In the genomic region with DNA sequence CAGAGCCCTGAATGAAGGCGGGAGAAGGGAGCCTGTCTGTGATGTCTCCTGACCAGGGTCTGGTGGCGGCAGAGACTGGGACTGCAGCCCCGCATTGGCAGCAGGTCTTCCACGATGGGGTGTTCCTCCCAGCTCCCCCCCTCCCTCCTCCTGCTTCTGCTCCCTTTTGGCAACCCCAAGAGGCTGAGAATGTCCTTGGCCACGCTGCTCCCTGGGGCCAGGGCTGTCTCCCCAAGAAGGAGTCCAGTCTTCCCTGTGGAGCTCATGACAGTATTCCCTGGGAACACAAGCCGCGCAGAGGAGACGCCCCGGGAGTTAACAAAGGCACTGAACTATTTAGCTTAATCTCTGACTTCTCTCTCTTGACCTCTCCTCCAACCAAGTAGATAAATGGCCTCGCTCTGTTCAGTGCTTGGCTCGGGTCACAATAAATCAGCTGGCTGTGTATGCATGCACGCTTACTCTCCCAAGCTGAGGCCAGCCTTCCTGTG, we compare ENCODE assay signal across 2 cellular contexts.
TF ChIP-seq lines count a peak whose summit lies in the region.

No MANE protein-coding gene starts in this region.

TF ChIP-seq in GM23338, 12 proteins besides CTCF, POLR2A, EP300 and RAD21 (continued from another document):
- TF ChIP-seq, protein P1, sequence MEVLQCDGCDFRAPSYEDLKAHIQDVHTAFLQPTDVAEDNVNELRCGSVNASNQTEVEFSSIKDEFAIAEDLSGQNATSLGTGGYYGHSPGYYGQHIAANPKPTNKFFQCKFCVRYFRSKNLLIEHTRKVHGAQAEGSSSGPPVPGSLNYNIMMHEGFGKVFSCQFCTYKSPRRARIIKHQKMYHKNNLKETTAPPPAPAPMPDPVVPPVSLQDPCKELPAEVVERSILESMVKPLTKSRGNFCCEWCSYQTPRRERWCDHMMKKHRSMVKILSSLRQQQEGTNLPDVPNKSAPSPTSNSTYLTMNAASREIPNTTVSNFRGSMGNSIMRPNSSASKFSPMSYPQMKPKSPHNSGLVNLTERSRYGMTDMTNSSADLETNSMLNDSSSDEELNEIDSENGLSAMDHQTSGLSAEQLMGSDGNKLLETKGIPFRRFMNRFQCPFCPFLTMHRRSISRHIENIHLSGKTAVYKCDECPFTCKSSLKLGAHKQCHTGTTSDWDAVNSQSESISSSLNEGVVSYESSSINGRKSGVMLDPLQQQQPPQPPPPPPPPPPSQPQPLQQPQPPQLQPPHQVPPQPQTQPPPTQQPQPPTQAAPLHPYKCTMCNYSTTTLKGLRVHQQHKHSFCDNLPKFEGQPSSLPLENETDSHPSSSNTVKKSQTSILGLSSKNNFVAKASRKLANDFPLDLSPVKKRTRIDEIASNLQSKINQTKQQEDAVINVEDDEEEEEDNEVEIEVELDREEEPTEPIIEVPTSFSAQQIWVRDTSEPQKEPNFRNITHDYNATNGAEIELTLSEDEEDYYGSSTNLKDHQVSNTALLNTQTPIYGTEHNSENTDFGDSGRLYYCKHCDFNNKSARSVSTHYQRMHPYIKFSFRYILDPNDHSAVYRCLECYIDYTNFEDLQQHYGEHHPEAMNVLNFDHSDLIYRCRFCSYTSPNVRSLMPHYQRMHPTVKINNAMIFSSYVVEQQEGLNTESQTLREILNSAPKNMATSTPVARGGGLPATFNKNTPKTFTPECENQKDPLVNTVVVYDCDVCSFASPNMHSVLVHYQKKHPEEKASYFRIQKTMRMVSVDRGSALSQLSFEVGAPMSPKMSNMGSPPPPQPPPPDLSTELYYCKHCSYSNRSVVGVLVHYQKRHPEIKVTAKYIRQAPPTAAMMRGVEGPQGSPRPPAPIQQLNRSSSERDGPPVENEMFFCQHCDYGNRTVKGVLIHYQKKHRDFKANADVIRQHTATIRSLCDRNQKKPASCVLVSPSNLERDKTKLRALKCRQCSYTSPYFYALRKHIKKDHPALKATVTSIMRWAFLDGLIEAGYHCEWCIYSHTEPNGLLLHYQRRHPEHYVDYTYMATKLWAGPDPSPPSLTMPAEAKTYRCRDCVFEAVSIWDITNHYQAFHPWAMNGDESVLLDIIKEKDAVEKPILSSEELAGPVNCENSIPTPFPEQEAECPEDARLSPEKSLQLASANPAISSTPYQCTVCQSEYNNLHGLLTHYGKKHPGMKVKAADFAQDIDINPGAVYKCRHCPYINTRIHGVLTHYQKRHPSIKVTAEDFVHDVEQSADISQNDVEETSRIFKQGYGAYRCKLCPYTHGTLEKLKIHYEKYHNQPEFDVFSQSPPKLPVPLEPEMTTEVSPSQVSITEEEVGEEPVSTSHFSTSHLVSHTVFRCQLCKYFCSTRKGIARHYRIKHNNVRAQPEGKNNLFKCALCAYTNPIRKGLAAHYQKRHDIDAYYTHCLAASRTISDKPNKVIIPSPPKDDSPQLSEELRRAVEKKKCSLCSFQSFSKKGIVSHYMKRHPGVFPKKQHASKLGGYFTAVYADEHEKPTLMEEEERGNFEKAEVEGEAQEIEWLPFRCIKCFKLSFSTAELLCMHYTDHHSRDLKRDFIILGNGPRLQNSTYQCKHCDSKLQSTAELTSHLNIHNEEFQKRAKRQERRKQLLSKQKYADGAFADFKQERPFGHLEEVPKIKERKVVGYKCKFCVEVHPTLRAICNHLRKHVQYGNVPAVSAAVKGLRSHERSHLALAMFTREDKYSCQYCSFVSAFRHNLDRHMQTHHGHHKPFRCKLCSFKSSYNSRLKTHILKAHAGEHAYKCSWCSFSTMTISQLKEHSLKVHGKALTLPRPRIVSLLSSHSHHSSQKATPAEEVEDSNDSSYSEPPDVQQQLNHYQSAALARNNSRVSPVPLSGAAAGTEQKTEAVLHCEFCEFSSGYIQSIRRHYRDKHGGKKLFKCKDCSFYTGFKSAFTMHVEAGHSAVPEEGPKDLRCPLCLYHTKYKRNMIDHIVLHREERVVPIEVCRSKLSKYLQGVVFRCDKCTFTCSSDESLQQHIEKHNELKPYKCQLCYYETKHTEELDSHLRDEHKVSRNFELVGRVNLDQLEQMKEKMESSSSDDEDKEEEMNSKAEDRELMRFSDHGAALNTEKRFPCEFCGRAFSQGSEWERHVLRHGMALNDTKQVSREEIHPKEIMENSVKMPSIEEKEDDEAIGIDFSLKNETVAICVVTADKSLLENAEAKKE (CRISPR knock-in tag; IDR thresholded peaks at IDR 0.05) = no peak
- TF ChIP-seq JUNB (IDR thresholded peaks at IDR 0.05; ENCODE audit: unreplicated experiment) = no peak
- TF ChIP-seq NANOG (IDR thresholded peaks at IDR 0.05; ENCODE audit: borderline replicate concordance) = no peak
- TF ChIP-seq, protein P2, sequence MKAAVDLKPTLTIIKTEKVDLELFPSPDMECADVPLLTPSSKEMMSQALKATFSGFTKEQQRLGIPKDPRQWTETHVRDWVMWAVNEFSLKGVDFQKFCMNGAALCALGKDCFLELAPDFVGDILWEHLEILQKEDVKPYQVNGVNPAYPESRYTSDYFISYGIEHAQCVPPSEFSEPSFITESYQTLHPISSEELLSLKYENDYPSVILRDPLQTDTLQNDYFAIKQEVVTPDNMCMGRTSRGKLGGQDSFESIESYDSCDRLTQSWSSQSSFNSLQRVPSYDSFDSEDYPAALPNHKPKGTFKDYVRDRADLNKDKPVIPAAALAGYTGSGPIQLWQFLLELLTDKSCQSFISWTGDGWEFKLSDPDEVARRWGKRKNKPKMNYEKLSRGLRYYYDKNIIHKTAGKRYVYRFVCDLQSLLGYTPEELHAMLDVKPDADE (IDR thresholded peaks at IDR 0.05) = no peak
- TF ChIP-seq EZH2phosphoT487 (IDR thresholded peaks at IDR 0.05; ENCODE audit: unreplicated experiment) = no peak
- TF ChIP-seq POLR2AphosphoS5 (IDR thresholded peaks at IDR 0.05; ENCODE audit: low read depth) = no peak
- TF ChIP-seq CREB1 (CRISPR knock-in tag; IDR thresholded peaks at IDR 0.05; ENCODE audit: low read depth) = no peak

TF ChIP-seq in HepG2, 621 proteins besides CTCF, POLR2A, EP300 and RAD21 (continued from another document):
- TF ChIP-seq, protein P3, sequence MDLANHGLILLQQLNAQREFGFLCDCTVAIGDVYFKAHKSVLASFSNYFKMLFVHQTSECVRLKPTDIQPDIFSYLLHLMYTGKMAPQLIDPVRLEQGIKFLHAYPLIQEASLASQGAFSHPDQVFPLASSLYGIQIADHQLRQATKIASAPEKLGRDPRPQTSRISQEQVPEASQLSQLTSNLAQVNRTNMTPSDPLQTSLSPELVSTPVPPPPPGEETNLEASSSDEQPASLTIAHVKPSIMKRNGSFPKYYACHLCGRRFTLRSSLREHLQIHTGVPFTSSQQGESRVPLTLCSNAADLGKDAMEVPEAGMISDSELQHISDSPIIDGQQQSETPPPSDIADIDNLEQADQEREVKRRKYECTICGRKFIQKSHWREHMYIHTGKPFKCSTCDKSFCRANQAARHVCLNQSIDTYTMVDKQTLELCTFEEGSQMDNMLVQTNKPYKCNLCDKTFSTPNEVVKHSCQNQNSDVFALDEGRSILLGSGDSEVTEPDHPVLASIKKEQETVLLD (CRISPR knock-in tag; IDR thresholded peaks at IDR 0.05; ENCODE audit: low read depth) = no peak
- TF ChIP-seq KAT8 (CRISPR knock-in tag; IDR thresholded peaks at IDR 0.05) = no peak
- TF ChIP-seq SUZ12 (IDR thresholded peaks at IDR 0.05; ENCODE audit: low read depth, low read length) = no peak
- TF ChIP-seq ATF7-NPFF (CRISPR knock-in tag; IDR thresholded peaks at IDR 0.05; ENCODE audit: low read depth) = no peak
- TF ChIP-seq, protein P4, sequence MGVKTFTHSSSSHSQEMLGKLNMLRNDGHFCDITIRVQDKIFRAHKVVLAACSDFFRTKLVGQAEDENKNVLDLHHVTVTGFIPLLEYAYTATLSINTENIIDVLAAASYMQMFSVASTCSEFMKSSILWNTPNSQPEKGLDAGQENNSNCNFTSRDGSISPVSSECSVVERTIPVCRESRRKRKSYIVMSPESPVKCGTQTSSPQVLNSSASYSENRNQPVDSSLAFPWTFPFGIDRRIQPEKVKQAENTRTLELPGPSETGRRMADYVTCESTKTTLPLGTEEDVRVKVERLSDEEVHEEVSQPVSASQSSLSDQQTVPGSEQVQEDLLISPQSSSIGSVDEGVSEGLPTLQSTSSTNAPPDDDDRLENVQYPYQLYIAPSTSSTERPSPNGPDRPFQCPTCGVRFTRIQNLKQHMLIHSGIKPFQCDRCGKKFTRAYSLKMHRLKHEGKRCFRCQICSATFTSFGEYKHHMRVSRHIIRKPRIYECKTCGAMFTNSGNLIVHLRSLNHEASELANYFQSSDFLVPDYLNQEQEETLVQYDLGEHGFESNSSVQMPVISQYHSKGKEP (CRISPR knock-in tag; IDR thresholded peaks at IDR 0.05) = no peak
- TF ChIP-seq, protein P5, sequence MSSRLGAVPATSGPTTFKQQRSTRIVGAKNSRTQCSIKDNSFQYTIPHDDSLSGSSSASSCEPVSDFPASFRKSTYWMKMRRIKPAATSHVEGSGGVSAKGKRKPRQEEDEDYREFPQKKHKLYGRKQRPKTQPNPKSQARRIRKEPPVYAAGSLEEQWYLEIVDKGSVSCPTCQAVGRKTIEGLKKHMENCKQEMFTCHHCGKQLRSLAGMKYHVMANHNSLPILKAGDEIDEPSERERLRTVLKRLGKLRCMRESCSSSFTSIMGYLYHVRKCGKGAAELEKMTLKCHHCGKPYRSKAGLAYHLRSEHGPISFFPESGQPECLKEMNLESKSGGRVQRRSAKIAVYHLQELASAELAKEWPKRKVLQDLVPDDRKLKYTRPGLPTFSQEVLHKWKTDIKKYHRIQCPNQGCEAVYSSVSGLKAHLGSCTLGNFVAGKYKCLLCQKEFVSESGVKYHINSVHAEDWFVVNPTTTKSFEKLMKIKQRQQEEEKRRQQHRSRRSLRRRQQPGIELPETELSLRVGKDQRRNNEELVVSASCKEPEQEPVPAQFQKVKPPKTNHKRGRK (CRISPR knock-in tag; IDR thresholded peaks at IDR 0.05) = no peak
- TF ChIP-seq, protein P6, sequence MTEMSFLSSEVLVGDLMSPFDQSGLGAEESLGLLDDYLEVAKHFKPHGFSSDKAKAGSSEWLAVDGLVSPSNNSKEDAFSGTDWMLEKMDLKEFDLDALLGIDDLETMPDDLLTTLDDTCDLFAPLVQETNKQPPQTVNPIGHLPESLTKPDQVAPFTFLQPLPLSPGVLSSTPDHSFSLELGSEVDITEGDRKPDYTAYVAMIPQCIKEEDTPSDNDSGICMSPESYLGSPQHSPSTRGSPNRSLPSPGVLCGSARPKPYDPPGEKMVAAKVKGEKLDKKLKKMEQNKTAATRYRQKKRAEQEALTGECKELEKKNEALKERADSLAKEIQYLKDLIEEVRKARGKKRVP (CRISPR knock-in tag; IDR thresholded peaks at IDR 0.05) = no peak
